In genomic region chr10:117398014-117398413, GRCh38 we compare ENCODE assay signal across 16 cellular contexts. TPM values are rescaled to one million over a fixed set of nuclear protein-coding genes. Genes with fewer than 3 reads are reported as not detected.
A peak's percentile ranks its signal among the peaks of the same experiment; 100 is the strongest.
DNase-seq lines count a peak whose midpoint lies in the region; ATAC-seq, FAIRE-seq and TF ChIP-seq lines count a peak whose summit lies in the region.
"Had no signal": no experiment of that assay in that cellular context is flagged by ENCODE, and none has a peak within 500 bp of the region (broad histone marks: within the 10 kb centered on the region; RNA-seq: fewer than 3 reads in every experiment).

No MANE protein-coding gene starts in this region.

- no peak overlapping the region for H3K27ac ChIP-seq in K562 (ENCODE audit: extremely low read depth, low read depth, low read length)
- H3K27ac ChIP-seq in naive thymus-derived CD4-positive, alpha-beta T cell (ENCODE audit: low read depth, low read length), result no peak overlapping the region
- H3K27ac ChIP-seq: A549, BLaER1 had no signal

- no peaks in the 10 kb centered on the region for H3K9me3 ChIP-seq in K562 (replicated peaks; ENCODE audit: control insufficient read depth, insufficient read depth, low read depth, low read length)
- no peaks in the 10 kb centered on the region for H3K9me3 ChIP-seq in naive thymus-derived CD4-positive, alpha-beta T cell (ENCODE audit: control insufficient read depth in 2 of 3, low read length in 3 of 3)
- H3K9me3 ChIP-seq: A549, BLaER1, Caco-2 had no signal

- H3K79me2 ChIP-seq in K562 (ENCODE audit: control insufficient read depth, insufficient read depth, low read length), result no peaks in the 10 kb centered on the region

- ATAC-seq in K562, result no peak
- ATAC-seq in naive thymus-derived CD4-positive, alpha-beta T cell, result peak; percentile 48
- ATAC-seq in GM18519 (IDR thresholded peaks at IDR 0.05; ENCODE audit: low FRiP score, unreplicated experiment), result no peak
- ATAC-seq: A549 had no signal

- no peaks in the 10 kb centered on the region for H3K9me3 Mint-ChIP-seq in naive thymus-derived CD4-positive, alpha-beta T cell
- H3K9me3 Mint-ChIP-seq: CD8-positive, alpha-beta memory T cell; HFFc6 had no signal

- BruUV-seq in K562 (replicated peaks; lab: Mats Ljungman, UMichigan), result no TSS peak

- intact Hi-C loops in K562 (cut with micrococcal nuclease), result no loop called here
- intact Hi-C loops in naive thymus-derived CD4-positive, alpha-beta T cell (cut with micrococcal nuclease), result no loop called here

- no peak for TF ChIP-seq CTCF in K562 (IDR thresholded peaks at IDR 0.05 in 2 of 3, conservative IDR thresholded peaks at IDR 0.05 in 1 of 3; ENCODE audit: insufficient read depth in 2 of 3, low read depth in 1 of 3, low read length in 3 of 3)

- H3K9ac ChIP-seq in K562 (ENCODE audit: insufficient read depth in 1 of 2, low read depth in 2 of 2, low read length in 2 of 2), result no peak overlapping the region
- H3K9ac ChIP-seq: BLaER1 had no signal

- in situ Hi-C loops in K562 (cut with MboI), result no loop called here

- CTCF ChIA-PET in K562 (lab: Yijun Ruan, JAX; ENCODE audit: low intra/inter-chr PET ratio), result no interaction called here
- CTCF ChIA-PET in naive thymus-derived CD4-positive, alpha-beta T cell (lab: Charles Lee), result no interaction called here

- no peak overlapping the region for H3K4me3 Mint-ChIP-seq in naive thymus-derived CD4-positive, alpha-beta T cell
- H3K4me3 Mint-ChIP-seq: CD8-positive, alpha-beta memory T cell; HFFc6 had no signal

- H3K9me1 ChIP-seq in K562 (ENCODE audit: control insufficient read depth, insufficient read depth, low read length), result no peaks in the 10 kb centered on the region

- H3K27ac Mint-ChIP-seq in naive thymus-derived CD4-positive, alpha-beta T cell, result no peak overlapping the region
- H3K27ac Mint-ChIP-seq: CD8-positive, alpha-beta memory T cell; HFFc6 had no signal

- no peak overlapping the region for H3K4me3 ChIP-seq in K562
- no peak overlapping the region for H3K4me3 ChIP-seq in naive thymus-derived CD4-positive, alpha-beta T cell (ENCODE audit: low read length)
- H3K4me3 ChIP-seq: A549, BLaER1 had no signal

- no peaks in the 10 kb centered on the region for H3K4me1 Mint-ChIP-seq in naive thymus-derived CD4-positive, alpha-beta T cell
- H3K4me1 Mint-ChIP-seq: CD8-positive, alpha-beta memory T cell had no signal

- no peak overlapping the region for H3K4me2 ChIP-seq in K562 (ENCODE audit: insufficient read depth, low read length)
- H3K4me2 ChIP-seq: A549, BLaER1 had no signal

- POLR2A ChIA-PET in K562 (lab: Yijun Ruan, JAX), result no interaction called here
- POLR2A ChIA-PET in naive thymus-derived CD4-positive, alpha-beta T cell (lab: Charles Lee), result no interaction called here

- no peak for FAIRE-seq in K562 (lab: Jason Lieb, UNC)
- FAIRE-seq: A549 had no signal

- H3K4me1 ChIP-seq in K562 (replicated peaks in 1 of 2; ENCODE audit: control insufficient read depth in 2 of 2, insufficient read depth in 2 of 2, low read length in 2 of 2), result peaks cover 0 to 2% of the 10 kb centered on the region in 2 experiments; a peak in 1 of 5 replicates
- no peaks in the 10 kb centered on the region for H3K4me1 ChIP-seq in naive thymus-derived CD4-positive, alpha-beta T cell (ENCODE audit: control insufficient read depth in 2 of 2, insufficient read depth in 2 of 2, low read length in 2 of 2)
- H3K4me1 ChIP-seq: A549, BLaER1, Caco-2 had no signal

- no peak for TF ChIP-seq RAD21 in K562 (CRISPR knock-in tag; conservative IDR thresholded peaks at IDR 0.05 in 1 of 2, IDR thresholded peaks at IDR 0.05 in 1 of 2)

- no peaks in the 10 kb centered on the region for H3K36me3 Mint-ChIP-seq in naive thymus-derived CD4-positive, alpha-beta T cell

- no peak for TF ChIP-seq EP300 in K562 (IDR thresholded peaks at IDR 0.05; ENCODE audit: low read length)

- no peak for TF ChIP-seq POLR2A in K562 (conservative IDR thresholded peaks at IDR 0.05)

- no peaks in the 10 kb centered on the region for H3K36me3 ChIP-seq in K562 (ENCODE audit: control insufficient read depth, insufficient read depth, low read length)
- no peaks in the 10 kb centered on the region for H3K36me3 ChIP-seq in naive thymus-derived CD4-positive, alpha-beta T cell (ENCODE audit: control insufficient read depth in 2 of 3, insufficient read depth in 3 of 3, low read length in 3 of 3)
- H3K36me3 ChIP-seq: BLaER1 had no signal

- peak overlapping the region; percentile 44; the same call in 1 of the 2 replicates for H2AFZ ChIP-seq in K562 (ENCODE audit: low read depth, low read length)

- no peaks in the 10 kb centered on the region for H3K27me3 ChIP-seq in K562 (ENCODE audit: control insufficient read depth in 2 of 2, insufficient read depth in 2 of 2, low read length in 2 of 2)
- H3K27me3 ChIP-seq in naive thymus-derived CD4-positive, alpha-beta T cell (ENCODE audit: control insufficient read depth in 2 of 2, insufficient read depth in 2 of 2, low read length in 2 of 2), result no peaks in the 10 kb centered on the region
- H3K27me3 ChIP-seq: BLaER1 had no signal

- no peaks in the 10 kb centered on the region for H4K20me1 ChIP-seq in K562 (replicated peaks; ENCODE audit: control insufficient read depth, insufficient read depth, low read length)
- H4K20me1 ChIP-seq: BLaER1 had no signal

- peak; percentile 18 to 27 for DNase-seq in AML-193 (lab: John Stamatoyannopoulos, UW)
- DNase-seq in GF-D8 (lab: John Stamatoyannopoulos, UW), result peak; percentile 82
- no peak for DNase-seq in K562 (ENCODE audit: extremely low read depth in 1 of 4, low spot score in 3 of 4)
- DNase-seq in naive thymus-derived CD4-positive, alpha-beta T cell, result no peak
- no peak for DNase-seq in stimulated activated CD4-positive, alpha-beta T cell treated with anti-CD3 and anti-CD28 coated beads, Interleukin-4, amount 100 ng/mL, for 24 hours
- no peak for DNase-seq in NCI-H2029 (lab: John Stamatoyannopoulos, UW)
- no peak for DNase-seq in Ammon's horn (ENCODE audit: low spot score)
- DNase-seq: Caco-2; CD8-positive, alpha-beta memory T cell; DND-41; GDM1; HCEC 1CT; HFFc6 had no signal

- WGBS in K562 (ENCODE audit: insufficient coverage, low coverage, missing lambda C conversion rate), result 97% methylated on average over 4 of the region's 4 CpGs

- peaks cover 6 to 12% (median 9%) of the 10 kb centered on the region in 5 donors for H3K27me3 Mint-ChIP-seq in naive thymus-derived CD4-positive, alpha-beta T cell

TF ChIP-seq in K562, 482 proteins besides CTCF, POLR2A, EP300 and RAD21:
- no peak for TF ChIP-seq ZBTB49 (CRISPR knock-in tag; IDR thresholded peaks at IDR 0.05; ENCODE audit: borderline replicate concordance)
- peak; percentile 89 for TF ChIP-seq ZBTB33 (CRISPR knock-in tag; IDR thresholded peaks at IDR 0.05)
TF ChIP-seq in K562: peak in this region for 1.

RNA-seq across cellular contexts. Expression of gene PDZD8, which starts 22.8 kb away (rescaled TPM):
- 26.6 and 71.2 TPM in 2 replicates for total RNA-seq in K562 (2011; cell fraction: chromatin; rRNA removed; ENCODE audit: low replicate concordance)
- 29.4 and 37.0 TPM in 2 replicates for total RNA-seq in K562 (2011; cell fraction: nucleolus; rRNA removed)
- 56.0 and 86.6 TPM in 2 replicates for total RNA-seq in K562 (2011; cell fraction: nucleoplasm; rRNA removed)
- total RNA-seq in K562 (2014; rRNA removed) (15.5 and 18.8 TPM in 2 replicates), K562 (2014; rRNA removed; fragmentation: Illumina TruSeq; extraction: Trizol) (53.4 and 60.6 TPM in 2 replicates), K562 (2015; rRNA removed; fragmentation: Illumina TruSeq; extraction: Trizol) (35.0 and 36.8 TPM in 2 replicates), K562 (2021) (46.8 and 49.4 TPM in 2 replicates)
- polyA plus RNA-seq in K562 (2011; rRNA removed) (32.3 and 41.9 TPM in 2 replicates), K562 (2014; fragmentation: Illumina TruSeq; extraction: Trizol) (45.2 and 52.5 TPM in 2 replicates), K562 (2014; fragmentation: Nextera tagmentation; extraction: Ambion mirVana) (1 to 10 TPM; 5.5 to 5.9 TPM), K562 (2014; rRNA removed) (16.7 and 19.8 TPM in 2 replicates)
- polyA plus RNA-seq in K562 (2011; cell fraction: cytosol; rRNA removed), result 8.0 and 17.4 TPM in 2 replicates
- 10.7 and 14.0 TPM in 2 replicates for polyA plus RNA-seq in K562 (2011; cell fraction: nucleus; rRNA removed)
- 19.7 and 19.8 TPM in 2 replicates for polyA plus RNA-seq in K562 (2012)
- polyA minus RNA-seq in K562 (2011; rRNA and poly(A)+ RNA removed), result 147 and 155 TPM in 2 replicates
- 51.4 and 65.1 TPM in 2 replicates for polyA minus RNA-seq in K562 (2011; cell fraction: cytosol; rRNA and poly(A)+ RNA removed)
- 16.8 and 31.1 TPM in 2 replicates for polyA minus RNA-seq in K562 (2011; cell fraction: nucleus; rRNA and poly(A)+ RNA removed)
- 10 to 100 TPM; 12.6 to 24.0 (median 17.1) TPM for total RNA-seq in naive thymus-derived CD4-positive, alpha-beta T cell
- 10 to 100 TPM in 1 of 2 donors, 1 to 10 TPM in 1; 8.5 to 10.8 TPM for polyA plus RNA-seq in naive thymus-derived CD4-positive, alpha-beta T cell

Comparison
In these comparisons a context has a peak if more than half of its experiments do, and no peak if none do; other contexts are left out.
1. DNase-seq: peak in AML-193 (2 of 2) and GF-D8 (single experiment); none in K562 (0 of 4), naive thymus-derived CD4-positive, alpha-beta T cell (0 of 9), stimulated activated CD4-positive, alpha-beta T cell treated with anti-CD3 and anti-CD28 coated beads, Interleukin-4, amount 100 ng/mL, for 24 hours (single experiment), NCI-H2029 (single experiment) and Ammon's horn (single experiment).